Comparison of ENCODE assay signal across 10 cellular contexts in the genomic region with DNA sequence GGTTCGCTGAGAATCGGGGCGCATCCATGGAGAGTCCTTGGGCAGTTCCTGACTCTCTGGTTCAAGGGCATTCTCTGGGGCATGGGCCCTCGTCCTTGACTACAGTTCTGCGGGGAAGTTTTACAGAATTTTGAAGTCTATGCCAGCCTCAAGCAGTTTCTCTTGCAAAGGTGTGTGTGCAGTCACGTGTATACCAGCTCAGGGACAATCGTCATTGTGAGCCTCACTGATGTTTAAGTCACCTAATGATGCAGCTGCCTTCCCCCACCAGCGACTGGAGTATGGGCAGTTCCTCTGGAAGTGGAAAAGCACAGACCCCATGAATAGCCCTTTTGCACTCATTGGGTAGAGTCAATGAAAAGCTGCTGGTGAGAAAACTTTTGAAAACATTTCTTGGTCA. TPM values are rescaled to one million over a fixed set of nuclear protein-coding genes. Genes with fewer than 3 reads are reported as not detected.
DNase-seq lines count a peak whose midpoint lies in the region; ATAC-seq, FAIRE-seq and TF ChIP-seq lines count a peak whose summit lies in the region.
"Had no signal": no experiment of that assay in that cellular context is flagged by ENCODE, and none has a peak within 500 bp of the region (broad histone marks: within the 10 kb centered on the region; RNA-seq: fewer than 3 reads in every experiment).

No MANE protein-coding gene starts in this region.

- H3K9ac ChIP-seq in GM12878 (ENCODE audit: control insufficient read depth, insufficient read depth, low read length) = peak overlapping the region; percentile 72

- CTCF ChIA-PET in GM12878 (lab: Yijun Ruan, JAX) = interaction anchor here (0.6 to 4.1 kb wide), 25 partner anchors 9 to 109 kb away, joined by 3 to 27 read pairs (median 4); no protein-coding TSS in a partner anchor

- FAIRE-seq in GM12878 (lab: Jason Lieb, UNC) = no peak

- DNase-seq in CD14-positive monocyte (ENCODE audit: low spot score) = no peak
- no peak for DNase-seq in HAP-1 (ENCODE audit: low spot score in 2 of 2)
- no peak for DNase-seq in GM12878 (ENCODE audit: low read depth, low spot score)
- DNase-seq in natural killer cell treated with Interleukin-12 subunit alpha and Interleukin-12 subunit beta and Interleukin-15 and Interleukin-18, amount 100 ng/mL, for 72 hours (ENCODE audit: low spot score) = no peak
- DNase-seq in GM10266 (ENCODE audit: extremely low spot score) = no peak
- DNase-seq in brain microvascular endothelial cell = no peak
- no peak for DNase-seq in occipital lobe (lab: John Stamatoyannopoulos, UW)
- DNase-seq: activated gamma-delta T cell treated with Interleukin-2 at 50 U/mL for 16 hours, NCI-H226 had no signal

- peaks cover 4% of the 10 kb centered on the region; the same call in 1 of the 2 replicates for H4K20me1 ChIP-seq in GM12878 (ENCODE audit: control insufficient read depth, insufficient read depth)

- H3K4me3 ChIP-seq in HAP-1 (peak overlapping the region; percentile 55), GM12878 (peak overlapping the region; percentile 99), brain microvascular endothelial cell (ENCODE audit: low read depth, low read length) (no peak overlapping the region)

- WGBS in GM12878 (ENCODE audit: insufficient coverage, insufficient replicate concordance, low lambda C conversion rate, missing lambda C conversion rate) = under 1% methylated on average over 8 of the region's 8 CpGs

- peak overlapping the region; percentile 86 for H3K27ac ChIP-seq in GM12878 (ENCODE audit: control insufficient read depth, insufficient read depth)
- H3K27ac ChIP-seq in brain microvascular endothelial cell = no peak overlapping the region

- intact Hi-C loops in CD14-positive monocyte (cut with micrococcal nuclease) = loop anchor here in 1 of 2 donors (5.0 kb wide), 1 partner anchor 42 kb away; no protein-coding TSS in a partner anchor
- intact Hi-C loops in GM12878 (cut with micrococcal nuclease; ENCODE audit: unreplicated experiment) = loop anchor here (2.0 to 5.0 kb wide), 2 partner anchors 33 to 36 kb away; no protein-coding TSS in a partner anchor

- H3K36me3 ChIP-seq in HAP-1 (replicated peaks) = no peaks in the 10 kb centered on the region
- peaks cover 0 to 6% of the 10 kb centered on the region in 2 experiments; a peak in 1 of 4 replicates for H3K36me3 ChIP-seq in GM12878 (ENCODE audit: control insufficient read depth in 2 of 2, insufficient read depth in 2 of 2, low read length in 1 of 2)
- no peaks in the 10 kb centered on the region for H3K36me3 ChIP-seq in brain microvascular endothelial cell (replicated peaks)

- H3K9me3 ChIP-seq in HAP-1 = no peaks in the 10 kb centered on the region
- H3K9me3 ChIP-seq in GM12878 (replicated peaks; ENCODE audit: control insufficient read depth, insufficient read depth, low read length) = no peaks in the 10 kb centered on the region

- H3K36me3 Mint-ChIP-seq in CD14-positive monocyte = peaks cover 20 to 21% of the 10 kb centered on the region in 2 donors
- no peaks in the 10 kb centered on the region for H3K36me3 Mint-ChIP-seq in natural killer cell treated with Interleukin-12 subunit alpha and Interleukin-12 subunit beta and Interleukin-15 and Interleukin-18, amount 100 ng/mL, for 72 hours

- POLR2A ChIA-PET in GM12878 (lab: Charles Lee) = interaction anchor here (0.6 to 5.5 kb wide), 14 partner anchors 11 to 128 kb away, joined by 3 to 46 read pairs (median 4); no protein-coding TSS in a partner anchor

- in situ Hi-C loops in HAP-1 (cut with MboI; ENCODE audit: low sequenced_read_pairs) = no loop called here
- in situ Hi-C loops in GM12878 (cut with MboI) = no loop called here
- in situ Hi-C loops in brain microvascular endothelial cell (cut with HindIII; ENCODE audit: low pct_ligation_motif_present, low sequenced_read_pairs) = no loop called here

- RAD21 ChIA-PET in GM12878 (lab: Charles Lee; ENCODE audit: unreplicated experiment) = interaction anchor here (0.6 to 9.5 kb wide), 20 partner anchors 9 to 94 kb away, joined by 3 to 74 read pairs (median 5); no protein-coding TSS in a partner anchor

- H3K4me3 Mint-ChIP-seq in CD14-positive monocyte = peak overlapping the region; percentile 96 to 97
- peak overlapping the region; percentile 94 for H3K4me3 Mint-ChIP-seq in natural killer cell treated with Interleukin-12 subunit alpha and Interleukin-12 subunit beta and Interleukin-15 and Interleukin-18, amount 100 ng/mL, for 72 hours

- H3K9me3 Mint-ChIP-seq in CD14-positive monocyte = peaks cover 0 to under 1% (median 0%) of the 10 kb centered on the region in 7 donors
- H3K9me3 Mint-ChIP-seq in natural killer cell treated with Interleukin-12 subunit alpha and Interleukin-12 subunit beta and Interleukin-15 and Interleukin-18, amount 100 ng/mL, for 72 hours = no peaks in the 10 kb centered on the region

- peak; percentile 15 for ATAC-seq in GM12878
- ATAC-seq in natural killer cell treated with Interleukin-12 subunit alpha and Interleukin-12 subunit beta and Interleukin-15 and Interleukin-18, amount 100 ng/mL, for 72 hours = no peak
- ATAC-seq in GM21737 (IDR thresholded peaks at IDR 0.05; ENCODE audit: unreplicated experiment) = no peak

- TF ChIP-seq EP300 in GM12878 (IDR thresholded peaks at IDR 0.05; ENCODE audit: borderline replicate concordance in 1 of 2, control insufficient read depth in 1 of 2, low read depth in 2 of 2, low read length in 2 of 2) = no peak

- H3K27me3 Mint-ChIP-seq in CD14-positive monocyte (ENCODE audit: low read depth in 3 of 3) = peaks cover 2 to 5% (median 2%) of the 10 kb centered on the region in 3 donors
- H3K27me3 Mint-ChIP-seq in natural killer cell treated with Interleukin-12 subunit alpha and Interleukin-12 subunit beta and Interleukin-15 and Interleukin-18, amount 100 ng/mL, for 72 hours = no peaks in the 10 kb centered on the region

- TSS peak; percentile 77 for BruUV-seq in GM12878 (replicated peaks; lab: Mats Ljungman, UMichigan)

- peak overlapping the region in 5 of 7 donors; percentile 89 to 96 (median 92) for H3K27ac Mint-ChIP-seq in CD14-positive monocyte
- peak overlapping the region; percentile 28 to 78 for H3K27ac Mint-ChIP-seq in natural killer cell treated with Interleukin-12 subunit alpha and Interleukin-12 subunit beta and Interleukin-15 and Interleukin-18, amount 100 ng/mL, for 72 hours

- TF ChIP-seq RAD21 in GM12878 (IDR thresholded peaks at IDR 0.05; ENCODE audit: insufficient read depth, low read depth, low read length) = no peak

- TF ChIP-seq CTCF in CD14-positive monocyte (IDR thresholded peaks at IDR 0.05) (no peak), GM12878 (IDR thresholded peaks at IDR 0.05 in 2 of 3, conservative IDR thresholded peaks at IDR 0.05 in 1 of 3; ENCODE audit: control insufficient read depth in 2 of 3, extremely low read depth in 1 of 3, insufficient read depth in 1 of 3, low read depth in 3 of 3, low read length in 3 of 3) (no peak), GM10266 (IDR thresholded peaks at IDR 0.05; ENCODE audit: control insufficient read depth, insufficient read depth, low read depth, missing control alignments) (no peak), brain microvascular endothelial cell (IDR thresholded peaks at IDR 0.05; ENCODE audit: low read depth, low read length, missing control alignments) (no peak)

- peak overlapping the region; percentile 100 for H3K4me2 ChIP-seq in GM12878 (ENCODE audit: control insufficient read depth, insufficient read depth)

- no peak overlapping the region for H2AFZ ChIP-seq in GM12878 (ENCODE audit: control insufficient read depth, low read depth, low read length)

- no peaks in the 10 kb centered on the region; the same call in 1 of the 2 replicates for H3K4me1 ChIP-seq in HAP-1
- peaks cover 30% of the 10 kb centered on the region for H3K4me1 ChIP-seq in GM12878 (ENCODE audit: control insufficient read depth, insufficient read depth, low read length)

- H3K79me2 ChIP-seq in GM12878 (ENCODE audit: control insufficient read depth, insufficient read depth, low read length) = peaks cover 62% of the 10 kb centered on the region

- H3K27me3 ChIP-seq in HAP-1 (ENCODE audit: low read depth) (no peaks in the 10 kb centered on the region), GM12878 (replicated peaks in 1 of 2; ENCODE audit: control insufficient read depth in 2 of 2, insufficient read depth in 2 of 2, low read length in 1 of 2) (no peaks in the 10 kb centered on the region), brain microvascular endothelial cell (replicated peaks) (peaks cover 20% of the 10 kb centered on the region)

- no peak for TF ChIP-seq POLR2A in GM12878 (IDR thresholded peaks at IDR 0.05; ENCODE audit: low read depth, low read length)

- peaks cover 57% of the 10 kb centered on the region for H3K4me1 Mint-ChIP-seq in CD14-positive monocyte
- H3K4me1 Mint-ChIP-seq in natural killer cell treated with Interleukin-12 subunit alpha and Interleukin-12 subunit beta and Interleukin-15 and Interleukin-18, amount 100 ng/mL, for 72 hours (ENCODE audit: low read depth in 2 of 2) = peaks cover 36 to 40% of the 10 kb centered on the region in 2 donors

- SMC1A ChIA-PET in GM12878 (lab: Charles Lee; ENCODE audit: uncharacterized antibody, unreplicated experiment) = interaction anchor here (0.8 to 6.6 kb wide), 26 partner anchors 9 to 744 kb away, joined by 3 to 65 read pairs (median 6); a partner anchor contains a TSS

TF ChIP-seq in GM12878, 131 proteins besides CTCF, POLR2A, EP300 and RAD21 (continues in another document):
- no peak for TF ChIP-seq MEF2B (IDR thresholded peaks at IDR 0.05; ENCODE audit: partially characterized antibody, poor library complexity, severe bottlenecking)

RNA-seq across cellular contexts. Expression of a gene that starts 1.3 kb away (rescaled TPM):
- 10 to 100 TPM; 19.5 to 35.5 TPM for polyA plus RNA-seq in CD14-positive monocyte
- total RNA-seq in GM12878 (2013; cell fraction: nucleolus; rRNA removed) = 718 and 719 TPM in 2 replicates
- total RNA-seq in GM12878 (2014; rRNA removed) = 131 and 138 TPM in 2 replicates
- 137 and 139 TPM in 2 replicates for total RNA-seq in GM12878 (2014; rRNA removed; fragmentation: Illumina TruSeq; extraction: Trizol)
- total RNA-seq in GM12878 (2021) = 243 and 256 TPM in 2 replicates
- polyA plus RNA-seq in GM12878 (2011; ENCODE audit: low read depth) = 62.1 TPM
- 245 and 253 TPM in 2 replicates for polyA plus RNA-seq in GM12878 (2011; rRNA removed)
- polyA plus RNA-seq in GM12878 (2011; cell fraction: cytosol; rRNA removed) = 204 and 222 TPM in 2 replicates
- polyA plus RNA-seq in GM12878 (2011; cell fraction: nucleus; rRNA removed) = 783 and 874 TPM in 2 replicates
- polyA plus RNA-seq in GM12878 (2012) = 112 and 157 TPM in 2 replicates
- 151 and 159 TPM in 2 replicates for polyA plus RNA-seq in GM12878 (2014; fragmentation: Illumina TruSeq; extraction: Trizol)
- 10 to 100 TPM; 47.6 to 53.9 TPM for polyA plus RNA-seq in GM12878 (2014; fragmentation: Nextera tagmentation; extraction: Ambion mirVana)
- polyA plus RNA-seq in GM12878 (2014; rRNA removed) = 148 and 152 TPM in 2 replicates
- polyA plus RNA-seq in GM12878 (2016; fragmentation: Nextera tagmentation; extraction: Ambion mirVana) = 100 to 1,000 TPM; 156 to 168 TPM
- 502 and 650 TPM in 2 replicates for polyA minus RNA-seq in GM12878 (2011; rRNA and poly(A)+ RNA removed)
- 202 and 205 TPM in 2 replicates for polyA minus RNA-seq in GM12878 (2011; cell fraction: cytosol; rRNA and poly(A)+ RNA removed)
- polyA minus RNA-seq in GM12878 (2011; cell fraction: nucleus; rRNA and poly(A)+ RNA removed) = 448 and 681 TPM in 2 replicates
- total RNA-seq in natural killer cell treated with Interleukin-12 subunit alpha and Interleukin-12 subunit beta and Interleukin-15 and Interleukin-18, amount 100 ng/mL, for 72 hours = 100 to 1,000 TPM in 1 of 2 donors, 10 to 100 TPM in 1; 73.4 to 101 TPM
- total RNA-seq in occipital lobe = 1.6 TPM

Comparison
In these comparisons a context has a peak if more than half of its experiments do, and no peak if none do; other contexts are left out.
1. RNA of a gene that starts 1.3 kb away (total RNA-seq): 131 to 719 TPM in GM12878 and 73.4 to 101 TPM in natural killer cell treated with Interleukin-12 subunit alpha and Interleukin-12 subunit beta and Interleukin-15 and Interleukin-18, amount 100 ng/mL, for 72 hours; 1.6 TPM in occipital lobe (single experiment); every median in the first group is over 10 times any median in the second.